ENCODE assay signal across 6 cellular contexts in genomic region chr6:133183691-133184090, GRCh38. TPM values are rescaled to one million over a fixed set of nuclear protein-coding genes. Genes with fewer than 3 reads are reported as not detected.
"Had no signal": no experiment of that assay in that cellular context is flagged by ENCODE, and none has a peak within 500 bp of the region (broad histone marks: within the 10 kb centered on the region; RNA-seq: fewer than 3 reads in every experiment).

No MANE protein-coding gene starts in this region.

- H3K27ac ChIP-seq: HL-60 had no signal

- H3K4me3 ChIP-seq: GM23338 had no signal

- DNase-seq: H9, HCEC 1CT, KBM-7 had no signal

- ATAC-seq: GM23338, HepG2 had no signal

RNA-seq across cellular contexts. Expression of gene EYA4, which starts 57.5 kb away (rescaled TPM):
- total RNA-seq: HepG2 had no signal
